In the genomic region with DNA sequence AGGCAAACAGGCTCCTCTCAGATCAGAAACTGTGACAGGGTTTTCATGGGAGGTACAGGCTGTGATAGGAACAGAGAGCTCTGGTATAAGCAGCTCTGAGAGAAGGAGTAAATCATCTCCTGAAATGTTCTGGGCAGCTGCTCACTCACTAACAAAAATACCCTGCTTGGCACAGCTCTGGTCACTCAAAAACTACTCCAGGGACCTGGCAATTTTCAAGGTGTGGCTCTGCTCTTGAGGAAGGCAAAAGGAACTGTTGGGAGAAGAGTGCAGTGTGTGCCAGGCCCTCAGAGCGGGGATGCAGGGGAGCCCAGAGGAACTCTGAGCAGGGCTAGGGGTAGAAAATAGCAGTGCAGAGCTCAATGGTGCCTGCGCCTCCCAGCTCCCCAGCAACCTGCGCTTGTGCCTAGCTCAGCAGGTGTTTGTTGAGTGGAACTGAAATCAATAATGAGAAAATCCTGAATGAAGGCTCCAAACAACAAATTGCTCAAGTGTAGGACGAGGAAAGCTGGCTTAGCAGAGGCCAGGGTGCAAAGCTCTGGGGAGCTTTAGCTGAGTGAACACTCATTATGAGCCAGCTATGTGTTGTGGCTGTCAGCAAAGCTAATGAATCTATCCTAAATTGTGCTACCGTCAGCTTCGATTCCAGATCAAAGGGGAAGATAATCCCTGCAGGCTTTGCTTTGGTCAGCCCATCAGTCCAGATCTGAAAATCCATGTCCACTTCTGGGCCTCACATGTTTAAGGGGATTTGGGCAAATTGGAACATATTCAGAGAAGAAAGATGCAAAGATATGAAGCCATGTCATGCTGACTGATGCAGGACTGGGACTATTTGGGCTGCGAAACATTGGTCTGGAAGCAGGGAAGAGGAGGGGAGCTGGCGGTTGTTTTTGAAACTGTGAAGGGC, we compare ENCODE assay signal across 16 cellular contexts.
DNase-seq lines count a peak whose midpoint lies in the region; TF ChIP-seq lines count a peak whose summit lies in the region.
"Had no signal": no experiment of that assay in that cellular context is flagged by ENCODE, and none has a peak within 500 bp of the region (broad histone marks: within the 10 kb centered on the region; RNA-seq: fewer than 3 reads in every experiment).

No MANE protein-coding gene starts in this region.

- no peaks in the 10 kb centered on the region for H3K9me3 Mint-ChIP-seq in immature natural killer cell

- H3K4me2 ChIP-seq in mammary epithelial cell (ENCODE audit: insufficient read depth, low read depth, low read length): no peak overlapping the region

- H3K4me1 Mint-ChIP-seq in immature natural killer cell: no peaks in the 10 kb centered on the region

- H3K36me3 ChIP-seq in sigmoid colon (no peaks in the 10 kb centered on the region), mammary epithelial cell (ENCODE audit: insufficient read depth, low read length) (no peaks in the 10 kb centered on the region)

- TF ChIP-seq POLR2A in sigmoid colon (IDR thresholded peaks at IDR 0.05): no peak

- no peak for TF ChIP-seq CTCF in sigmoid colon (IDR thresholded peaks at IDR 0.05)
- no peak for TF ChIP-seq CTCF in mammary epithelial cell (conservative IDR thresholded peaks at IDR 0.05 in 1 of 2, IDR thresholded peaks at IDR 0.05 in 1 of 2; ENCODE audit: extremely low read depth in 1 of 2, insufficient read depth in 1 of 2, low read depth in 1 of 2, low read length in 2 of 2)

- dilution Hi-C loops in mammary epithelial cell (cut with HindIII; ENCODE audit: low sequenced_read_pairs): loop anchor here (5.0 to 25.0 kb wide), 4 partner anchors 34 to 749 kb away; no protein-coding TSS in a partner anchor

- peaks cover 0 to 4% (median 1%) of the 10 kb centered on the region in 3 donors for H3K27me3 Mint-ChIP-seq in immature natural killer cell (ENCODE audit: low read depth in 3 of 3)
- H3K27me3 Mint-ChIP-seq: activated CD4-positive, alpha-beta T cell treated with anti-CD3 and anti-CD28 coated beads for 36 hours had no signal

- TF ChIP-seq EP300 in sigmoid colon (IDR thresholded peaks at IDR 0.05): peak in 3 of 4 donors; percentile 39 to 69 (median 61)

- no peak overlapping the region for H3K9ac ChIP-seq in mammary epithelial cell (ENCODE audit: insufficient read depth, low read length)

- intact Hi-C loops in sigmoid colon (cut with DNase I) (loop anchor here (2.0 to 5.0 kb wide), 5 partner anchors 18 to 584 kb away; partner anchors contain the start of gene GALNT18), mammary epithelial cell (cut with micrococcal nuclease) (loop anchor here (10.0 kb wide), 1 partner anchor 116 kb away; no protein-coding TSS in a partner anchor)

- 86 to 92% methylated on average over 8 of the region's 8 CpGs for WGBS in sigmoid colon, 2 donors
- 90% methylated on average over 8 of the region's 8 CpGs for WGBS in mammary epithelial cell (ENCODE audit: low coverage, missing lambda C conversion rate)

- peaks cover 0 to 52% (median 49%) of the 10 kb centered on the region in 4 donors for H3K4me1 ChIP-seq in sigmoid colon
- H3K4me1 ChIP-seq in mammary epithelial cell (ENCODE audit: insufficient read depth, low read length): peaks cover 5% of the 10 kb centered on the region

- H3K79me2 ChIP-seq in mammary epithelial cell (ENCODE audit: insufficient read depth, low read length): no peaks in the 10 kb centered on the region

- no peaks in the 10 kb centered on the region for H4K20me1 ChIP-seq in mammary epithelial cell (ENCODE audit: insufficient read depth, low read length)

- H3K4me3 Mint-ChIP-seq in immature natural killer cell: no peak overlapping the region
- H3K4me3 Mint-ChIP-seq: activated CD4-positive, alpha-beta T cell treated with anti-CD3 and anti-CD28 coated beads for 36 hours had no signal

- H3K36me3 Mint-ChIP-seq in immature natural killer cell: no peaks in the 10 kb centered on the region

- BruUV-seq in mammary epithelial cell (replicated peaks; lab: Mats Ljungman, UMichigan): no TSS peak

- H2AFZ ChIP-seq in mammary epithelial cell (ENCODE audit: low read depth, low read length): no peak overlapping the region

- H3K9me3 ChIP-seq in sigmoid colon: no peaks in the 10 kb centered on the region
- no peaks in the 10 kb centered on the region for H3K9me3 ChIP-seq in mammary epithelial cell (replicated peaks; ENCODE audit: insufficient read depth, low read length)
- H3K9me3 ChIP-seq: mucosa of descending colon had no signal

- H3K27ac ChIP-seq in sigmoid colon (peak overlapping the region; percentile 74 to 84 (median 84)), mammary epithelial cell (ENCODE audit: insufficient read depth, low read depth, low read length) (no peak overlapping the region)

- DNase-seq in DMS79 treated with DMSO at 0.1 percent for 48 hours (lab: John Stamatoyannopoulos, UW): peak; percentile 67
- peak; percentile 70 for DNase-seq in NCI-H345 (lab: John Stamatoyannopoulos, UW)
- DNase-seq in middle frontal gyrus (ENCODE audit: extremely low spot score, low spot score): peak; percentile 18
- peak; percentile 87 for DNase-seq in sigmoid colon
- no peak for DNase-seq in globus pallidus (ENCODE audit: low spot score)
- DNase-seq in immature natural killer cell: no peak
- no peak for DNase-seq in mesenteric fat pad (ENCODE audit: low spot score)
- no peak for DNase-seq in mammary epithelial cell
- DNase-seq: activated CD4-positive, alpha-beta T cell treated with anti-CD3 and anti-CD28 coated beads for 36 hours; COR-L47; mucosa of descending colon; MV-4-11; NCI-H524; stimulated activated CD4-positive, alpha-beta T cell treated with anti-CD3 and anti-CD28 coated beads, Interleukin-15, amount 100 ng/mL, for 24 hours; stimulated activated naive CD8-positive, alpha-beta T cell treated with anti-CD3 and anti-CD28 coated beads, Interleukin-15, Interleukin-2, amounts not matched to agents 100 U/mL and 50 U/mL, for 24 hours; T1000 had no signal

- in situ Hi-C loops in mammary epithelial cell (cut with MboI; ENCODE audit: low sequenced_read_pairs in 2 of 2): loop anchor here (25.0 kb wide), 3 partner anchors 599 to 749 kb away; no protein-coding TSS in a partner anchor

- H3K4me3 ChIP-seq in sigmoid colon: no peak overlapping the region
- no peak overlapping the region for H3K4me3 ChIP-seq in mammary epithelial cell (replicated peaks in 1 of 3; ENCODE audit: insufficient read depth in 1 of 3, low read depth in 2 of 3, low read length in 3 of 3)
- H3K4me3 ChIP-seq: mucosa of descending colon had no signal

- no peak overlapping the region for H3K27ac Mint-ChIP-seq in immature natural killer cell
- H3K27ac Mint-ChIP-seq: activated CD4-positive, alpha-beta T cell treated with anti-CD3 and anti-CD28 coated beads for 36 hours had no signal

- CTCF ChIA-PET in mammary epithelial cell (lab: Charles Lee; ENCODE audit: low non-redundant PET): no interaction called here

- H3K27me3 ChIP-seq in sigmoid colon (no peaks in the 10 kb centered on the region), mammary epithelial cell (ENCODE audit: insufficient read depth, low read length) (no peaks in the 10 kb centered on the region)

Comparison
In these comparisons a context has a peak if more than half of its experiments do, and no peak if none do; other contexts are left out.
1. DNase-seq: peak in DMS79 treated with DMSO at 0.1 percent for 48 hours (single experiment), NCI-H345 (single experiment), middle frontal gyrus (single experiment) and sigmoid colon (single experiment); none in globus pallidus (single experiment), immature natural killer cell (0 of 3), mesenteric fat pad (single experiment) and mammary epithelial cell (single experiment).